8 cellular contexts compared by ENCODE assay signal in the genomic region with DNA sequence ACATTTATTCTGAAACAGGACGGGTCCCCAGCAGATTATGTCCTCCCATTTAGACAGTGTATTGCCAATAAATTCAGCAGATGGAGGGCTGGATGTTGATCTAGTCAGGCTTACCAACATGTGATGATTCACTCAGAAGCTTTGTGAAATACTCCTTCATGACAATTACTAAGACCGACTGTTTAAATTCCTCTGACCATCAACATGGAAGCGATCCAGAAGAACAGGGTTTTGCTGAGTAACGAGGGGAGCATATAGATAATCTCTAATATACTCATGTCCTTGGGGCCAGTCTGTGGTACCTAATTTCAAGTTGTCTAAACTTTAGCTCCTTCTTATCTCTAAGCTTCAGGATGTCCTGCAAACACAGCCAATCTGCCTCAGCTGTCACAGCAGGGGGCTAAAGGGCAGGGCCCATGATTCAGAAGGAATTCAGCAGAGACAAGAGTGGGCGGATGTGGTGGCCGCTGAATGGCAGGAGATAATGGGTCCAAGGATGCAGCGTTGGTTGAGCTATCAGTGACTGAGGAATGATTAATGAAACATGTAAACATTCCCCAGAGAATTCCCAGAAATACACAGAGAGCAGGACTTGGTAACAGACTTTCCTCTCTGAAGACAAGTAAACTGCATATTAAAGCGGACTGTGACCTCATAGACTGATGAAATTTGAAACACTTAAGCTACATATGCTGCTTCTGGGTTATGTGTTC.
DNase-seq lines count a peak whose midpoint lies in the region; ATAC-seq, FAIRE-seq and TF ChIP-seq lines count a peak whose summit lies in the region.

No MANE protein-coding gene starts in this region.

- FAIRE-seq in H54 (lab: Jason Lieb, UNC), result peak; percentile 87

- H3K9me3 Mint-ChIP-seq in stimulated activated effector memory CD8-positive, alpha-beta T cell treated with anti-CD3 and anti-CD28 coated beads, Interleukin-12 subunit alpha, Interleukin-12 subunit beta, amount 100 ng/mL, for 72 hours, result no peaks in the 10 kb centered on the region

- no peaks in the 10 kb centered on the region for H3K4me1 Mint-ChIP-seq in stimulated activated effector memory CD8-positive, alpha-beta T cell treated with anti-CD3 and anti-CD28 coated beads, Interleukin-12 subunit alpha, Interleukin-12 subunit beta, amount 100 ng/mL, for 72 hours

- peak; percentile 69 for DNase-seq in H54 (ENCODE audit: insufficient read length, low spot score)
- peak; percentile 93 for DNase-seq in RWPE1 (ENCODE audit: low spot score)
- peak; percentile 96 for DNase-seq in fibroblast of the conjunctiva (ENCODE audit: low read depth)
- DNase-seq in posterior vena cava (ENCODE audit: low spot score), result peak; percentile 88
- no peak for DNase-seq in stimulated activated CD4-positive, alpha-beta T cell treated with anti-CD3 and anti-CD28 coated beads, Interleukin-4, amount 100 ng/mL, for 4 hours
- no peak for DNase-seq in NCI-H2107 treated with DMSO at 0.1 percent for 48 hours (lab: John Stamatoyannopoulos, UW; ENCODE audit: unreplicated experiment)
- no peak for DNase-seq in stimulated activated effector memory CD8-positive, alpha-beta T cell treated with anti-CD3 and anti-CD28 coated beads, Interleukin-12 subunit alpha, Interleukin-12 subunit beta, amount 100 ng/mL, for 72 hours (ENCODE audit: low spot score in 2 of 2)
- no peak for DNase-seq in activated CD4-positive, alpha-beta T cell treated with anti-CD3 and anti-CD28 coated beads, Interleukin-2, amount 50 U/mL, for 1 hour

- no peak overlapping the region for H3K27ac Mint-ChIP-seq in stimulated activated effector memory CD8-positive, alpha-beta T cell treated with anti-CD3 and anti-CD28 coated beads, Interleukin-12 subunit alpha, Interleukin-12 subunit beta, amount 100 ng/mL, for 72 hours

- TF ChIP-seq CTCF in RWPE1 (conservative IDR thresholded peaks at IDR 0.05; ENCODE audit: low read depth), result no peak

- H3K27ac ChIP-seq in RWPE1, result peak overlapping the region; percentile 74

- intact Hi-C loops in posterior vena cava (cut with DNase I), result no loop called here

- no peaks in the 10 kb centered on the region for H3K36me3 Mint-ChIP-seq in stimulated activated effector memory CD8-positive, alpha-beta T cell treated with anti-CD3 and anti-CD28 coated beads, Interleukin-12 subunit alpha, Interleukin-12 subunit beta, amount 100 ng/mL, for 72 hours

- ATAC-seq in stimulated activated effector memory CD8-positive, alpha-beta T cell treated with anti-CD3 and anti-CD28 coated beads, Interleukin-12 subunit alpha, Interleukin-12 subunit beta, amount 100 ng/mL, for 72 hours, result no peak

- H3K4me3 Mint-ChIP-seq in stimulated activated effector memory CD8-positive, alpha-beta T cell treated with anti-CD3 and anti-CD28 coated beads, Interleukin-12 subunit alpha, Interleukin-12 subunit beta, amount 100 ng/mL, for 72 hours, result no peak overlapping the region

- POLR2A ChIA-PET in RWPE1 (lab: Yijun Ruan, JAX; ENCODE audit: low non-redundant PET), result no interaction called here

- no peak for TF ChIP-seq POLR2A in H54 (IDR thresholded peaks at IDR 0.05; ENCODE audit: low read depth, low read length)

- CTCF ChIA-PET in RWPE1 (lab: Yijun Ruan, JAX), result interaction anchor here (0.6 kb wide), 2 partner anchors 17 to 889 kb away, joined by 3 to 4 read pairs; no protein-coding TSS in a partner anchor

Comparison
In these comparisons a context has a peak if more than half of its experiments do, and no peak if none do; other contexts are left out.
1. DNase-seq: peak in H54 (single experiment), RWPE1 (single experiment), fibroblast of the conjunctiva (single experiment) and posterior vena cava (single experiment); none in stimulated activated CD4-positive, alpha-beta T cell treated with anti-CD3 and anti-CD28 coated beads, Interleukin-4, amount 100 ng/mL, for 4 hours (0 of 2), NCI-H2107 treated with DMSO at 0.1 percent for 48 hours (single experiment), stimulated activated effector memory CD8-positive, alpha-beta T cell treated with anti-CD3 and anti-CD28 coated beads, Interleukin-12 subunit alpha, Interleukin-12 subunit beta, amount 100 ng/mL, for 72 hours (0 of 2) and activated CD4-positive, alpha-beta T cell treated with anti-CD3 and anti-CD28 coated beads, Interleukin-2, amount 50 U/mL, for 1 hour (single experiment).